Comparison of ENCODE assay signal across 1 cellular context in genomic region chr1:244456586-244456985, GRCh38.
TF ChIP-seq lines count a peak whose summit lies in the region.

No MANE protein-coding gene starts in this region.

TF ChIP-seq in HEK293, 187 proteins besides CTCF, POLR2A, EP300 and RAD21 (continued from another document):
- TF ChIP-seq ZBTB10 (tag by site-specific recombination; IDR thresholded peaks at IDR 0.05) (no peak), SCRT2 (tag by site-specific recombination; IDR thresholded peaks at IDR 0.05) (no peak), ZNF19 (tag by site-specific recombination; IDR thresholded peaks at IDR 0.05; ENCODE audit: low read depth) (no peak)
